8 cellular contexts compared by ENCODE assay signal in the genomic region with DNA sequence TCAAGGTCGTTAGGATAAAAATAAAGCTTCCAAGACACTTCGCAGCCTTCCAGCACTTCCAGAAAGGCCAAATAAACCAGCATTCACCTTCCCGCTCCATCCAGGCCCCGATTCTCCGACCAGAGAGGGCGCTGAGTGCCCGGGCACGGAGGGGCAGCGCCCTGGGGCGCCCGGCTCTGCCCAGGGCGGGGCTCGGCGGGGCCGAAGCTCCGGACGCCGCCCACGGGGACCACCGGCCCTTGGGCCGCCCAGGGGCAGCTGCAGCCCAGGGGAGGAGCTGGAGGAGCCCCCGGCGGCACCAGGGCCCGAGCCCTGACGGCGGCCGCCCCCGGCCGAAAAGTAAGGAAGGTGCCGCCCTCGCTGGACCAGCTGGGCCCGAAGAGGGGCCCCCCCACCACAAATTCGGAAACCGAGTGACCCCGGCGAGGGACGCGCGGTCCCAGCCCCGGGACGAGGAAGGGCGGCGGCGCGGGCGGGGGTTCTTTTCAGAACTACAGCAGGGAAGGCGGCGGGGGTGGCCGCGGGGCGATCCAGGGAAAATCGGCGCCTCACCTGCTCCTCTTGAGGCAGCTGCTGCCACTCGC. TPM values are rescaled to one million over a fixed set of nuclear protein-coding genes. Genes with fewer than 3 reads are reported as not detected.
DNase-seq lines count a peak whose midpoint lies in the region; ATAC-seq and TF ChIP-seq lines count a peak whose summit lies in the region.

No MANE protein-coding gene starts in this region.

- no peaks in the 10 kb centered on the region for H3K27me3 Mint-ChIP-seq in activated T-cell treated with anti-CD3 and anti-CD28 coated beads, Interleukin-2, amount 50 U/mL, for 4 hours (ENCODE audit: low read depth)

- H3K9me3 Mint-ChIP-seq in activated T-cell treated with anti-CD3 and anti-CD28 coated beads, Interleukin-2, amount 50 U/mL, for 4 hours, result no peaks in the 10 kb centered on the region

- H3K27ac ChIP-seq in A673 (ENCODE audit: low read depth, low read length, poor library complexity, severe bottlenecking) (peak overlapping the region; percentile 90), esophagus squamous epithelium (peak overlapping the region; percentile 98 to 99 (median 98)), tibial nerve (peak overlapping the region; percentile 95 to 99 (median 99))

- no TSS peak for BruUV-seq in A673 (replicated peaks; lab: Mats Ljungman, UMichigan)

- no peaks in the 10 kb centered on the region for H3K36me3 ChIP-seq in A673 (ENCODE audit: insufficient read depth, low read length, poor library complexity, severe bottlenecking)
- peaks cover 0 to 6% (median 0%) of the 10 kb centered on the region in 3 donors for H3K36me3 ChIP-seq in esophagus squamous epithelium
- no peaks in the 10 kb centered on the region for H3K36me3 ChIP-seq in tibial nerve

- peaks cover 33% of the 10 kb centered on the region for H3K4me1 Mint-ChIP-seq in activated T-cell treated with anti-CD3 and anti-CD28 coated beads, Interleukin-2, amount 50 U/mL, for 4 hours (ENCODE audit: low read depth)

- TF ChIP-seq POLR2A in esophagus squamous epithelium (IDR thresholded peaks at IDR 0.05), result no peak
- TF ChIP-seq POLR2A in tibial nerve (IDR thresholded peaks at IDR 0.05), result no peak

- H3K4me3 Mint-ChIP-seq in activated T-cell treated with anti-CD3 and anti-CD28 coated beads, Interleukin-2, amount 50 U/mL, for 4 hours, result peak overlapping the region; percentile 90

- H3K4me1 ChIP-seq in A673 (ENCODE audit: insufficient read depth, low read length, poor library complexity, severe bottlenecking) (peaks cover 31% of the 10 kb centered on the region), esophagus squamous epithelium (peaks cover 32 to 51% (median 47%) of the 10 kb centered on the region in 3 donors), tibial nerve (peaks cover 0 to 51% (median 28%) of the 10 kb centered on the region in 4 donors)

- WGBS in esophagus squamous epithelium, 2 donors, result 0 to 3% methylated on average over 2 to 7 of the region's 54 CpGs
- 0 to 1% methylated on average over 28 to 35 of the region's 54 CpGs for WGBS in tibial nerve, 2 donors

- no peak for DNase-seq in A673 (ENCODE audit: low spot score)
- peak; percentile 61 for DNase-seq in GM12865 (ENCODE audit: low read depth)
- peak; percentile 72 for DNase-seq in NCI-H2227 (lab: John Stamatoyannopoulos, UW; ENCODE audit: unreplicated experiment)
- DNase-seq in activated T-cell treated with anti-CD3 and anti-CD28 coated beads, Interleukin-2, amount 50 U/mL, for 4 hours, result peak; percentile 21
- no peak for DNase-seq in esophagus squamous epithelium (lab: John Stamatoyannopoulos, UW)
- DNase-seq in myocyte (ENCODE audit: low read depth), result peak; percentile 82
- DNase-seq in tibial nerve (ENCODE audit: low spot score in 2 of 2), result peak; percentile 28 to 55

- H3K27me3 ChIP-seq in A673 (replicated peaks; ENCODE audit: insufficient read depth, low read depth, low read length, poor library complexity) (no peaks in the 10 kb centered on the region), esophagus squamous epithelium (no peaks in the 10 kb centered on the region), tibial nerve (no peaks in the 10 kb centered on the region)

- POLR2A ChIA-PET in A673 (lab: Charles Lee; ENCODE audit: low non-redundant PET), result no interaction called here

- TF ChIP-seq EP300 in tibial nerve (IDR thresholded peaks at IDR 0.05), result no peak

- H3K36me3 Mint-ChIP-seq in activated T-cell treated with anti-CD3 and anti-CD28 coated beads, Interleukin-2, amount 50 U/mL, for 4 hours (ENCODE audit: insufficient read depth), result peaks cover 4% of the 10 kb centered on the region

- TF ChIP-seq CTCF in A673 (conservative IDR thresholded peaks at IDR 0.05; ENCODE audit: low read depth, low read length), result peak; percentile 50
- peak; percentile 43 for TF ChIP-seq CTCF in GM12865 (IDR thresholded peaks at IDR 0.05; ENCODE audit: insufficient read depth, low read depth, low read length, missing control alignments)
- peak; percentile 18 to 44 (median 24) for TF ChIP-seq CTCF in esophagus squamous epithelium (IDR thresholded peaks at IDR 0.05)
- TF ChIP-seq CTCF in tibial nerve (IDR thresholded peaks at IDR 0.05), result peak in 4 of 5 experiments; percentile 38 to 57 (median 44)

- H3K4me3 ChIP-seq in A673 (ENCODE audit: low read depth, low read length, poor library complexity, severe bottlenecking) (peak overlapping the region; percentile 63), GM12865 (ENCODE audit: low read depth, low read length) (peak overlapping the region; percentile 95), esophagus squamous epithelium (peak overlapping the region; percentile 84 to 94 (median 88)), tibial nerve (peak overlapping the region; percentile 63 to 96 (median 86))

- H3K9me3 ChIP-seq in A673 (ENCODE audit: low read depth, low read length, poor library complexity, severe bottlenecking) (no peaks in the 10 kb centered on the region), esophagus squamous epithelium (no peaks in the 10 kb centered on the region), tibial nerve (no peaks in the 10 kb centered on the region)

- CTCF ChIA-PET in A673 (lab: Charles Lee), result no interaction called here

- intact Hi-C loops in A673 (cut with micrococcal nuclease; ENCODE audit: unreplicated experiment) (no loop called here), esophagus squamous epithelium (cut with DNase I) (no loop called here)

- peak; percentile 19 for ATAC-seq in HG02840 (IDR thresholded peaks at IDR 0.05; ENCODE audit: low FRiP score, unreplicated experiment)
- peak; percentile 16 for ATAC-seq in activated T-cell treated with anti-CD3 and anti-CD28 coated beads, Interleukin-2, amount 50 U/mL, for 4 hours

RNA-seq across cellular contexts. Expression of a gene that starts 0.3 kb away (rescaled TPM):
- 53.8 and 63.9 TPM in 2 replicates for total RNA-seq in A673 (2021)
- 10 to 100 TPM; 49.1 to 52.5 (median 49.8) TPM for total RNA-seq in activated T-cell treated with anti-CD3 and anti-CD28 coated beads, Interleukin-2, amount 50 U/mL, for 4 hours
- 10 to 100 TPM; 39.1 to 79.7 (median 55.3) TPM for total RNA-seq in esophagus squamous epithelium
- 28.2 and 30.8 TPM in 2 replicates for total RNA-seq in myocyte
- polyA plus RNA-seq in myocyte (2012), result 18.4 TPM
- total RNA-seq in tibial nerve, result 100 to 1,000 TPM in 1 of 4 donors, 10 to 100 TPM in 3; 81.4 to 102 (median 92.9) TPM

RNA-seq across cellular contexts. Expression of a gene that starts 10.5 kb away (rescaled TPM):
- total RNA-seq in A673 (2021), result 268 and 275 TPM in 2 replicates
- total RNA-seq in activated T-cell treated with anti-CD3 and anti-CD28 coated beads, Interleukin-2, amount 50 U/mL, for 4 hours, result 10 to 100 TPM; 24.7 to 30.9 (median 26.7) TPM
- 10 to 100 TPM; 48.0 to 78.3 (median 58.4) TPM for total RNA-seq in esophagus squamous epithelium
- total RNA-seq in myocyte, result 65.6 and 80.4 TPM in 2 replicates
- polyA plus RNA-seq in myocyte (2012), result 113 TPM
- total RNA-seq in tibial nerve, result 100 to 1,000 TPM in 3 of 4 donors, 10 to 100 TPM in 1; 88.8 to 148 (median 116) TPM

RNA-seq across cellular contexts. Expression of a gene that starts 56.6 kb away (rescaled TPM):
- total RNA-seq in A673 (2021) (0.46 and 0.69 TPM in 2 replicates), esophagus squamous epithelium (10 to 100 TPM in 1 of 4 donors, 1 to 10 TPM in 2, under 1 TPM in 1; 0.57 to 15.4 (median 4.5) TPM), myocyte (83.5 and 90.2 TPM in 2 replicates), tibial nerve (100 to 1,000 TPM; 140 to 185 (median 157) TPM)
- total RNA-seq in activated T-cell treated with anti-CD3 and anti-CD28 coated beads, Interleukin-2, amount 50 U/mL, for 4 hours, result 1 to 10 TPM in 1 of 3 donors, under 1 TPM in 2; 0.63 to 1.7 (median 0.90) TPM
- 116 TPM for polyA plus RNA-seq in myocyte (2012)

Comparison
In these comparisons a context has a peak if more than half of its experiments do, and no peak if none do; other contexts are left out.
1. DNase-seq: peak in GM12865 (single experiment), NCI-H2227 (single experiment), activated T-cell treated with anti-CD3 and anti-CD28 coated beads, Interleukin-2, amount 50 U/mL, for 4 hours (single experiment), myocyte (single experiment) and tibial nerve (2 of 2); none in A673 (single experiment) and esophagus squamous epithelium (single experiment).
2. Peak in every context shown above with its lines, with median percentiles within 50 percentile points of each other: H3K27ac ChIP-seq, H3K4me3 ChIP-seq and CTCF ChIP-seq.